ENCODE assay signal across 9 cellular contexts in genomic region chr4:11470709-11471441, GRCh38.
A peak's percentile ranks its signal among the peaks of the same experiment; 100 is the strongest.
DNase-seq lines count a peak whose midpoint lies in the region; ATAC-seq and TF ChIP-seq lines count a peak whose summit lies in the region.
"Had no signal": no experiment of that assay in that cellular context is flagged by ENCODE, and none has a peak within 500 bp of the region (broad histone marks: within the 10 kb centered on the region; RNA-seq: fewer than 3 reads in every experiment).

No MANE protein-coding gene starts in this region.

- H3K9me3 ChIP-seq in RWPE2 (ENCODE audit: severe bottlenecking): no peaks in the 10 kb centered on the region

- no peak overlapping the region for H3K4me3 ChIP-seq in RWPE2 (ENCODE audit: severe bottlenecking)

- ATAC-seq in GM19023 (IDR thresholded peaks at IDR 0.05; ENCODE audit: unreplicated experiment) (peak; percentile 11), HG02642 (IDR thresholded peaks at IDR 0.05; ENCODE audit: poor library complexity, unreplicated experiment) (peak; percentile 23), RWPE2 (ENCODE audit: low read depth) (0 out of 3 replicates have a peak, but pooled peaks have one; percentile 25)

- DNase-seq in RWPE2 (ENCODE audit: low spot score) (no peak), left kidney (ENCODE audit: low read depth, low spot score) (peak; percentile 18), NCI-H146 treated with DMSO at 0.1 percent for 48 hours (lab: John Stamatoyannopoulos, UW; ENCODE audit: unreplicated experiment) (no peak), GM10248 (ENCODE audit: extremely low spot score) (no peak), medulla oblongata (ENCODE audit: extremely low spot score) (no peak)
- no peak for DNase-seq in effector CD8-positive, alpha-beta T cell (lab: John Stamatoyannopoulos, UW)
- DNase-seq: NCI-H1694 had no signal

- no peaks in the 10 kb centered on the region for H3K36me3 ChIP-seq in RWPE2 (ENCODE audit: low read depth)

- TF ChIP-seq CTCF in RWPE2 (IDR thresholded peaks at IDR 0.05; ENCODE audit: poor library complexity, severe bottlenecking): no peak
- TF ChIP-seq CTCF in GM10248 (IDR thresholded peaks at IDR 0.05; ENCODE audit: control extremely low read depth, extremely low read depth, low read depth, missing control alignments): no peak

- H3K4me1 ChIP-seq in RWPE2 (ENCODE audit: insufficient read depth, poor library complexity, severe bottlenecking): peaks cover 11% of the 10 kb centered on the region

- POLR2A ChIA-PET in GM10248 (lab: Yijun Ruan, JAX): interaction anchor here (0.6 kb wide), 1 partner anchor 41 kb away, joined by 11 read pairs; no protein-coding TSS in a partner anchor

- CTCF ChIA-PET in GM10248 (lab: Yijun Ruan, JAX): interaction anchor here (1.0 to 2.1 kb wide), 3 partner anchors 8 to 35 kb away, joined by 3 to 6 read pairs (median 5); no protein-coding TSS in a partner anchor

- peak overlapping the region; percentile 26 for H3K27ac ChIP-seq in RWPE2 (ENCODE audit: poor library complexity, severe bottlenecking)

- H3K27me3 ChIP-seq in RWPE2 (ENCODE audit: insufficient read depth, poor library complexity, severe bottlenecking): no peaks in the 10 kb centered on the region
